In genomic region chr6:76885861-76886301, GRCh38 we compare ENCODE assay signal across 18 cellular contexts.
DNase-seq lines count a peak whose midpoint lies in the region; ATAC-seq and TF ChIP-seq lines count a peak whose summit lies in the region.
"Had no signal": no experiment of that assay in that cellular context is flagged by ENCODE, and none has a peak within 500 bp of the region (broad histone marks: within the 10 kb centered on the region; RNA-seq: fewer than 3 reads in every experiment).

No MANE protein-coding gene starts in this region.

- H3K4me2 ChIP-seq in H9 (ENCODE audit: insufficient read depth, insufficient read length, low read length) = no peak overlapping the region

- H2AFZ ChIP-seq in H9 (ENCODE audit: low read length) = no peak overlapping the region

- no TSS peak for BruUV-seq in Caco-2 (replicated peaks; lab: Mats Ljungman, UMichigan)

- no peak overlapping the region for H3T11ph ChIP-seq in H9 (ENCODE audit: low read length)

- no peak overlapping the region for H3K23ac ChIP-seq in H9 (ENCODE audit: insufficient read length, low read depth, low read length)

- intact Hi-C loops in Caco-2 (cut with micrococcal nuclease; ENCODE audit: unreplicated experiment) = no loop called here
- intact Hi-C loops in CD14-positive monocyte (cut with micrococcal nuclease) = no loop called here

- H3K27me3 ChIP-seq in H9 (ENCODE audit: insufficient read depth, low read length) (no peaks in the 10 kb centered on the region), Caco-2 (replicated peaks; ENCODE audit: control insufficient read depth, insufficient read depth, low read length) (no peaks in the 10 kb centered on the region)
- H3K27me3 ChIP-seq: dorsolateral prefrontal cortex had no signal

- TF ChIP-seq CTCF in H9 (conservative IDR thresholded peaks at IDR 0.05) (no peak), fibroblast of villous mesenchyme (IDR thresholded peaks at IDR 0.05; ENCODE audit: insufficient read depth, low read depth, low read length) (no peak), Caco-2 (IDR thresholded peaks at IDR 0.05; ENCODE audit: insufficient read depth in 1 of 2, low read depth in 1 of 2, low read length in 1 of 2, severe bottlenecking in 1 of 2, unreplicated experiment in 1 of 2) (no peak), CD14-positive monocyte (IDR thresholded peaks at IDR 0.05) (no peak)

- H3K4me1 Mint-ChIP-seq in H9 = peaks cover 3 to 5% of the 10 kb centered on the region in 2 experiments
- no peaks in the 10 kb centered on the region for H3K4me1 Mint-ChIP-seq in Caco-2 (ENCODE audit: low read depth, unreplicated experiment)
- no peaks in the 10 kb centered on the region for H3K4me1 Mint-ChIP-seq in CD14-positive monocyte

- no peak for DNase-seq in H9
- peak; percentile 2 for DNase-seq in amniotic epithelial cell (ENCODE audit: low read depth)
- peak; percentile 41 for DNase-seq in fibroblast of villous mesenchyme (ENCODE audit: low read depth)
- peak; percentile 52 for DNase-seq in renal cortical epithelial cell (ENCODE audit: low read depth)
- no peak for DNase-seq in Caco-2
- no peak for DNase-seq in ecto neural progenitor cell (ENCODE audit: low spot score)
- DNase-seq in CD14-positive monocyte (ENCODE audit: low spot score) = no peak
- DNase-seq: activated CD4-positive, alpha-beta T cell treated with anti-CD3 and anti-CD28 coated beads, Interleukin-2, amount 50 U/mL, for 48 hours; activated naive CD4-positive, alpha-beta T cell treated with Interleukin-2 at 50 U/mL for 16 hours; dorsolateral prefrontal cortex; Karpas-422; mucosa of descending colon; NCI-H1417; NCI-H2171 treated with DMSO at 0.1 percent for 48 hours; occipital lobe; stimulated activated CD4-positive, alpha-beta T cell treated with anti-CD3 and anti-CD28 coated beads, Interleukin-4, amount 100 ng/mL, for 24 hours had no signal

- H2BK15ac ChIP-seq in H9 (ENCODE audit: low read depth, low read length) = no peak overlapping the region

- no peak for ATAC-seq in GM18870 (IDR thresholded peaks at IDR 0.05; ENCODE audit: unreplicated experiment)
- ATAC-seq: mucosa of descending colon, Panc1 had no signal

- H4K8ac ChIP-seq in H9 (replicated peaks; ENCODE audit: insufficient read length, low read depth, low read length) = peak overlapping the region; percentile 67

- H2BK120ac ChIP-seq in H9 (ENCODE audit: low read depth, low read length, poor library complexity, severe bottlenecking) = no peak overlapping the region

- H3K9ac ChIP-seq in H9 (ENCODE audit: extremely low read depth, insufficient read length, low read length) = no peak overlapping the region

- H3K4me3 Mint-ChIP-seq in H9 (no peak overlapping the region), Caco-2 (ENCODE audit: unreplicated experiment) (no peak overlapping the region), CD14-positive monocyte (no peak overlapping the region)

- no peaks in the 10 kb centered on the region for H4K20me1 ChIP-seq in H9 (ENCODE audit: control insufficient read depth, insufficient read depth, insufficient read length)

- H3K9me3 Mint-ChIP-seq in H9 = no peaks in the 10 kb centered on the region; a peak in 1 of 5 replicates
- no peaks in the 10 kb centered on the region for H3K9me3 Mint-ChIP-seq in Caco-2 (ENCODE audit: unreplicated experiment)
- H3K9me3 Mint-ChIP-seq in CD14-positive monocyte = peaks cover 2 to 13% (median 9%) of the 10 kb centered on the region in 7 donors

- no peak overlapping the region for H4K91ac ChIP-seq in H9 (ENCODE audit: insufficient read length, low read depth, low read length)

- no peak overlapping the region for H3K27ac ChIP-seq in H9 (ENCODE audit: insufficient read length, low read depth, low read length)
- H3K27ac ChIP-seq: dorsolateral prefrontal cortex had no signal

- no peak overlapping the region for H3K18ac ChIP-seq in H9 (ENCODE audit: insufficient read length, low read depth, low read length)

- no peak overlapping the region for H3K56ac ChIP-seq in H9 (ENCODE audit: insufficient read length, low read depth, low read length)

- H3K27me3 Mint-ChIP-seq in H9 (ENCODE audit: low read depth) (no peaks in the 10 kb centered on the region), Caco-2 (ENCODE audit: insufficient read depth, unreplicated experiment) (no peaks in the 10 kb centered on the region), CD14-positive monocyte (ENCODE audit: low read depth in 3 of 3) (no peaks in the 10 kb centered on the region)

- no peaks in the 10 kb centered on the region for H3K9me3 ChIP-seq in H9 (ENCODE audit: control insufficient read depth, low read depth, low read length)
- no peaks in the 10 kb centered on the region for H3K9me3 ChIP-seq in Caco-2
- H3K9me3 ChIP-seq: mucosa of descending colon had no signal

- peaks cover 3% of the 10 kb centered on the region for H3K23me2 ChIP-seq in H9 (ENCODE audit: insufficient read length, low read depth, low read length, poor library complexity, severe bottlenecking)

- POLR2A ChIA-PET in Caco-2 (lab: Charles Lee) = no interaction called here

- H3K4ac ChIP-seq in H9 (ENCODE audit: low read depth, low read length) = no peak overlapping the region

- 0 out of 7 replicates have a peak overlapping the region, but pooled peaks of 1 of the 3 experiments have one; percentile 85 for H3K27ac Mint-ChIP-seq in H9
- no peak overlapping the region for H3K27ac Mint-ChIP-seq in Caco-2 (ENCODE audit: unreplicated experiment)
- no peak overlapping the region for H3K27ac Mint-ChIP-seq in CD14-positive monocyte

- H3K4me1 ChIP-seq in H9 (ENCODE audit: insufficient read depth, low read length) = no peaks in the 10 kb centered on the region; the same call in 1 of the 2 replicates
- no peaks in the 10 kb centered on the region for H3K4me1 ChIP-seq in Caco-2

- no peaks in the 10 kb centered on the region for H3K79me2 ChIP-seq in H9 (ENCODE audit: insufficient read depth, low read length)

- no peak overlapping the region for H2BK5ac ChIP-seq in H9 (ENCODE audit: insufficient read length, low read length)

- H3K4me3 ChIP-seq in fibroblast of villous mesenchyme (ENCODE audit: low read depth, low read length) (no peak overlapping the region), Caco-2 (ENCODE audit: low read depth, low read length) (no peak overlapping the region)
- H3K4me3 ChIP-seq: dorsolateral prefrontal cortex, mucosa of descending colon had no signal

- peak overlapping the region; percentile 42 for H4K5ac ChIP-seq in H9 (ENCODE audit: insufficient read length, low read depth, low read length)

- H2BK20ac ChIP-seq in H9 (ENCODE audit: low read depth, low read length, poor library complexity, severe bottlenecking) = no peak overlapping the region

- CTCF ChIA-PET in Caco-2 (lab: Charles Lee) = no interaction called here

- H3K79me1 ChIP-seq in H9 (ENCODE audit: insufficient read depth, low read depth, low read length, poor library complexity, severe bottlenecking) = no peaks in the 10 kb centered on the region

- no peaks in the 10 kb centered on the region for H3K36me3 ChIP-seq in Caco-2 (ENCODE audit: control insufficient read depth, insufficient read depth, low read length)

- no peak overlapping the region for H2AK5ac ChIP-seq in H9 (ENCODE audit: insufficient read length, low read length)

- no peak overlapping the region for H3K14ac ChIP-seq in H9 (ENCODE audit: insufficient read depth, low read length)

- H3K36me3 Mint-ChIP-seq in H9 (ENCODE audit: insufficient read depth in 1 of 3, low read depth in 3 of 3) (peaks cover 0 to 3% (median 0%) of the 10 kb centered on the region in 3 experiments; a peak in 2 of 7 replicates), Caco-2 (ENCODE audit: insufficient read depth, unreplicated experiment) (no peaks in the 10 kb centered on the region), CD14-positive monocyte (no peaks in the 10 kb centered on the region)

- WGBS in H9 (ENCODE audit: extremely low coverage, insufficient read length, low lambda C conversion rate) = no CpG with 5 or more reads among the region's 2 CpGs

- H2BK12ac ChIP-seq in H9 (ENCODE audit: insufficient read length, low read depth, low read length) = no peak overlapping the region

Comparison
In these comparisons a context has a peak if more than half of its experiments do, and no peak if none do; other contexts are left out.
1. DNase-seq: peak in amniotic epithelial cell (single experiment), fibroblast of villous mesenchyme (single experiment) and renal cortical epithelial cell (single experiment); none in H9 (single experiment), Caco-2 (0 of 2), ecto neural progenitor cell (single experiment) and CD14-positive monocyte (single experiment).